ENCODE assay signal across 1 cellular context in the genomic region with DNA sequence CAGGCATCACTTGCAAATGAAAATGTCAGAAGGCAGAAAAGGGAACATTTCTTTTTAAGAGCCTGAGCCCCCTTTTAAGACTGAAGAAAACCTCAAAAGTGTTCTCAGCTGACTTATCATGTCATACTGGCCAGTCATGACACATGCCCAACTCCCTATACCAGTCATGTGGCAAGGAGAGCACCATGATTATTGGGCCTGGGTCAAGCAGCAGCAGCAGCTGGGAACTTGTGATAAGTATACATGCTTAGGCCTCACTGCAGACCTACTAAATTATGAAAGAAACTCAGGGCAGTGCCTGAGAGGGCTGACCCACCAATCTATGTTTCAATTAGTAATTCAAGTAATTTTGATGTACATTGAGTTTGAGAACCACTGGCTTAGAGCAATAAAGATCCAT.
TF ChIP-seq lines count a peak whose summit lies in the region.

No MANE protein-coding gene starts in this region.

TF ChIP-seq in K562, 482 proteins besides CTCF, POLR2A, EP300 and RAD21 (continues in another document):
- TF ChIP-seq SMAD4 (CRISPR knock-in tag; conservative IDR thresholded peaks at IDR 0.05) (0 out of 2 replicates have a peak, but pooled peaks have one; percentile 52), MYNN (IDR thresholded peaks at IDR 0.05) (peak; percentile 76; the same call in 1 of the 2 replicates), MYNN (CRISPR knock-in tag; IDR thresholded peaks at IDR 0.05) (no peak), SMAD3 (CRISPR knock-in tag; conservative IDR thresholded peaks at IDR 0.05) (0 out of 2 replicates have a peak, but pooled peaks have one; percentile 49), ZNF507 (tag; conservative IDR thresholded peaks at IDR 0.05) (no peak), DACH1 (IDR thresholded peaks at IDR 0.05; ENCODE audit: partially characterized antibody) (peak; percentile 27), ZNF584 (CRISPR knock-in tag; IDR thresholded peaks at IDR 0.05; ENCODE audit: low read depth) (0 out of 2 replicates have a peak, but pooled peaks have one; percentile 33), NFIC (IDR thresholded peaks at IDR 0.05) (peak; percentile 51; the same call in 1 of the 2 replicates), ZNF644 (tag; IDR thresholded peaks at IDR 0.05; ENCODE audit: low read depth) (0 out of 2 replicates have a peak, but pooled peaks have one; percentile 11), EHMT2 (IDR thresholded peaks at IDR 0.05) (peak; percentile 58; the same call in 1 of the 2 replicates), ZNF589 (CRISPR knock-in tag; IDR thresholded peaks at IDR 0.05; ENCODE audit: low read depth) (peak; percentile 61; the same call in 1 of the 2 replicates), DPF2 (IDR thresholded peaks at IDR 0.05) (peak; percentile 74), BCOR (IDR thresholded peaks at IDR 0.05) (no peak), SP1 (CRISPR knock-in tag; IDR thresholded peaks at IDR 0.05) (peak; percentile 19; the same call in 1 of the 2 replicates), L3MBTL2 (IDR thresholded peaks at IDR 0.05) (peak; percentile 37; the same call in 1 of the 2 replicates), HDAC1 (IDR thresholded peaks at IDR 0.05) (peak in 1 of 2 experiments; percentile 58; a peak in 2 of 4 replicates), SMARCC2 (IDR thresholded peaks at IDR 0.05; ENCODE audit: low read depth) (peak; percentile 40; the same call in 1 of the 2 replicates), TOE1 (IDR thresholded peaks at IDR 0.05; ENCODE audit: borderline replicate concordance) (0 out of 2 replicates have a peak, but pooled peaks have one; percentile 18), TOE1 (CRISPR knock-in tag; IDR thresholded peaks at IDR 0.05; ENCODE audit: borderline replicate concordance, low read depth) (no peak), POU5F1 (IDR thresholded peaks at IDR 0.05; ENCODE audit: borderline replicate concordance, low read depth, low read length, partially characterized antibody) (no peak), NEUROD1 (IDR thresholded peaks at IDR 0.05; ENCODE audit: borderline replicate concordance, low read depth, low read length, partially characterized antibody) (peak; percentile 35), CREB1 (IDR thresholded peaks at IDR 0.05) (peak; percentile 67), CREB1 (CRISPR knock-in tag; IDR thresholded peaks at IDR 0.05) (no peak), TCF3 (CRISPR knock-in tag; IDR thresholded peaks at IDR 0.05) (peak; percentile 89), NFE2 (IDR thresholded peaks at IDR 0.05; ENCODE audit: low read depth) (peak; percentile 31; the same call in 1 of the 2 replicates), ZFX (CRISPR knock-in tag; IDR thresholded peaks at IDR 0.05) (peak; percentile 58), NR2C1 (IDR thresholded peaks at IDR 0.05) (no peak), NR2C1 (tag; IDR thresholded peaks at IDR 0.05) (0 out of 2 replicates have a peak, but pooled peaks have one; percentile 14), STAT5A (IDR thresholded peaks at IDR 0.05; ENCODE audit: borderline replicate concordance, low read length) (peak; percentile 64), HDAC2 (IDR thresholded peaks at IDR 0.05) (0 out of 2 replicates have a peak, but pooled peaks have one; percentile 14), ARNT (IDR thresholded peaks at IDR 0.05) (peak; percentile 12 to 47; a peak in 1 of 4 replicates), TRIM24 (IDR thresholded peaks at IDR 0.05) (peak; percentile 37 to 43; a peak in 2 of 4 replicates), RBM15 (IDR thresholded peaks at IDR 0.05; ENCODE audit: insufficient read depth, low read length) (no peak), MTA2 (IDR thresholded peaks at IDR 0.05; ENCODE audit: low read depth) (0 out of 2 replicates have a peak, but pooled peaks have one; percentile 21), JUND (IDR thresholded peaks at IDR 0.05; ENCODE audit: borderline replicate concordance, low read depth, low read length) (peak; percentile 53; the same call in 1 of the 2 replicates), JUND (tag; IDR thresholded peaks at IDR 0.05; ENCODE audit: borderline replicate concordance, low read depth, low read length) (no peak), ATF1 (CRISPR knock-in tag; IDR thresholded peaks at IDR 0.05) (no peak), ATF1 (tag; IDR thresholded peaks at IDR 0.05) (peak; percentile 52; the same call in 1 of the 2 replicates), MTA3 (IDR thresholded peaks at IDR 0.05; ENCODE audit: borderline replicate concordance) (peak; percentile 65; the same call in 1 of the 2 replicates), TAL1 (IDR thresholded peaks at IDR 0.05) (peak; percentile 80), RAD51 (IDR thresholded peaks at IDR 0.05; ENCODE audit: borderline replicate concordance, low read depth) (peak; percentile 48; the same call in 1 of the 2 replicates), SMARCE1 (IDR thresholded peaks at IDR 0.05) (peak; percentile 53; the same call in 1 of the 2 replicates), ZKSCAN1 (IDR thresholded peaks at IDR 0.05; ENCODE audit: low read depth, low read length) (peak; percentile 47; the same call in 1 of the 2 replicates), NCOR1 (IDR thresholded peaks at IDR 0.05) (peak; percentile 78), TEAD4 (IDR thresholded peaks at IDR 0.05; ENCODE audit: low read length) (peak; percentile 78), TEAD4 (CRISPR knock-in tag; IDR thresholded peaks at IDR 0.05; ENCODE audit: borderline replicate concordance) (no peak), FOXM1 (IDR thresholded peaks at IDR 0.05; ENCODE audit: low read depth) (peak; percentile 17; the same call in 1 of the 2 replicates), FOXM1 (CRISPR knock-in tag; IDR thresholded peaks at IDR 0.05; ENCODE audit: low read depth) (no peak), HNRNPUL1 (IDR thresholded peaks at IDR 0.05; ENCODE audit: low read length) (no peak)
- TF ChIP-seq, protein P1, sequence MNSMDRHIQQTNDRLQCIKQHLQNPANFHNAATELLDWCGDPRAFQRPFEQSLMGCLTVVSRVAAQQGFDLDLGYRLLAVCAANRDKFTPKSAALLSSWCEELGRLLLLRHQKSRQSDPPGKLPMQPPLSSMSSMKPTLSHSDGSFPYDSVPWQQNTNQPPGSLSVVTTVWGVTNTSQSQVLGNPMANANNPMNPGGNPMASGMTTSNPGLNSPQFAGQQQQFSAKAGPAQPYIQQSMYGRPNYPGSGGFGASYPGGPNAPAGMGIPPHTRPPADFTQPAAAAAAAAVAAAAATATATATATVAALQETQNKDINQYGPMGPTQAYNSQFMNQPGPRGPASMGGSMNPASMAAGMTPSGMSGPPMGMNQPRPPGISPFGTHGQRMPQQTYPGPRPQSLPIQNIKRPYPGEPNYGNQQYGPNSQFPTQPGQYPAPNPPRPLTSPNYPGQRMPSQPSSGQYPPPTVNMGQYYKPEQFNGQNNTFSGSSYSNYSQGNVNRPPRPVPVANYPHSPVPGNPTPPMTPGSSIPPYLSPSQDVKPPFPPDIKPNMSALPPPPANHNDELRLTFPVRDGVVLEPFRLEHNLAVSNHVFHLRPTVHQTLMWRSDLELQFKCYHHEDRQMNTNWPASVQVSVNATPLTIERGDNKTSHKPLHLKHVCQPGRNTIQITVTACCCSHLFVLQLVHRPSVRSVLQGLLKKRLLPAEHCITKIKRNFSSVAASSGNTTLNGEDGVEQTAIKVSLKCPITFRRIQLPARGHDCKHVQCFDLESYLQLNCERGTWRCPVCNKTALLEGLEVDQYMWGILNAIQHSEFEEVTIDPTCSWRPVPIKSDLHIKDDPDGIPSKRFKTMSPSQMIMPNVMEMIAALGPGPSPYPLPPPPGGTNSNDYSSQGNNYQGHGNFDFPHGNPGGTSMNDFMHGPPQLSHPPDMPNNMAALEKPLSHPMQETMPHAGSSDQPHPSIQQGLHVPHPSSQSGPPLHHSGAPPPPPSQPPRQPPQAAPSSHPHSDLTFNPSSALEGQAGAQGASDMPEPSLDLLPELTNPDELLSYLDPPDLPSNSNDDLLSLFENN (IDR thresholded peaks at IDR 0.05; ENCODE audit: low read depth in 2 of 2, low read length in 2 of 2) = 0 out of 4 replicates have a peak, but pooled peaks of 1 of the 2 experiments have one; percentile 53
- TF ChIP-seq, protein P2, sequence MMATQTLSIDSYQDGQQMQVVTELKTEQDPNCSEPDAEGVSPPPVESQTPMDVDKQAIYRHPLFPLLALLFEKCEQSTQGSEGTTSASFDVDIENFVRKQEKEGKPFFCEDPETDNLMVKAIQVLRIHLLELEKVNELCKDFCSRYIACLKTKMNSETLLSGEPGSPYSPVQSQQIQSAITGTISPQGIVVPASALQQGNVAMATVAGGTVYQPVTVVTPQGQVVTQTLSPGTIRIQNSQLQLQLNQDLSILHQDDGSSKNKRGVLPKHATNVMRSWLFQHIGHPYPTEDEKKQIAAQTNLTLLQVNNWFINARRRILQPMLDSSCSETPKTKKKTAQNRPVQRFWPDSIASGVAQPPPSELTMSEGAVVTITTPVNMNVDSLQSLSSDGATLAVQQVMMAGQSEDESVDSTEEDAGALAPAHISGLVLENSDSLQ (IDR thresholded peaks at IDR 0.05) = 0 out of 2 replicates have a peak, but pooled peaks have one; percentile 16
- TF ChIP-seq, protein P3, sequence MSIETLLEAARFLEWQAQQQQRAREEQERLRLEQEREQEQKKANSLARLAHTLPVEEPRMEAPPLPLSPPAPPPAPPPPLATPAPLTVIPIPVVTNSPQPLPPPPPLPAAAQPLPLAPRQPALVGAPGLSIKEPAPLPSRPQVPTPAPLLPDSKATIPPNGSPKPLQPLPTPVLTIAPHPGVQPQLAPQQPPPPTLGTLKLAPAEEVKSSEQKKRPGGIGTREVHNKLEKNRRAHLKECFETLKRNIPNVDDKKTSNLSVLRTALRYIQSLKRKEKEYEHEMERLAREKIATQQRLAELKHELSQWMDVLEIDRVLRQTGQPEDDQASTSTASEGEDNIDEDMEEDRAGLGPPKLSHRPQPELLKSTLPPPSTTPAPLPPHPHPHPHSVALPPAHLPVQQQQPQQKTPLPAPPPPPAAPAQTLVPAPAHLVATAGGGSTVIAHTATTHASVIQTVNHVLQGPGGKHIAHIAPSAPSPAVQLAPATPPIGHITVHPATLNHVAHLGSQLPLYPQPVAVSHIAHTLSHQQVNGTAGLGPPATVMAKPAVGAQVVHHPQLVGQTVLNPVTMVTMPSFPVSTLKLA (conservative IDR thresholded peaks at IDR 0.05) = peak; percentile 50 to 62; a peak in 3 of 4 replicates
- TF ChIP-seq, protein P4, sequence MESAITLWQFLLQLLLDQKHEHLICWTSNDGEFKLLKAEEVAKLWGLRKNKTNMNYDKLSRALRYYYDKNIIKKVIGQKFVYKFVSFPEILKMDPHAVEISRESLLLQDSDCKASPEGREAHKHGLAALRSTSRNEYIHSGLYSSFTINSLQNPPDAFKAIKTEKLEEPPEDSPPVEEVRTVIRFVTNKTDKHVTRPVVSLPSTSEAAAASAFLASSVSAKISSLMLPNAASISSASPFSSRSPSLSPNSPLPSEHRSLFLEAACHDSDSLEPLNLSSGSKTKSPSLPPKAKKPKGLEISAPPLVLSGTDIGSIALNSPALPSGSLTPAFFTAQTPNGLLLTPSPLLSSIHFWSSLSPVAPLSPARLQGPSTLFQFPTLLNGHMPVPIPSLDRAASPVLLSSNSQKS (CRISPR knock-in tag; IDR thresholded peaks at IDR 0.05) = no peak
- TF ChIP-seq, protein P5, sequence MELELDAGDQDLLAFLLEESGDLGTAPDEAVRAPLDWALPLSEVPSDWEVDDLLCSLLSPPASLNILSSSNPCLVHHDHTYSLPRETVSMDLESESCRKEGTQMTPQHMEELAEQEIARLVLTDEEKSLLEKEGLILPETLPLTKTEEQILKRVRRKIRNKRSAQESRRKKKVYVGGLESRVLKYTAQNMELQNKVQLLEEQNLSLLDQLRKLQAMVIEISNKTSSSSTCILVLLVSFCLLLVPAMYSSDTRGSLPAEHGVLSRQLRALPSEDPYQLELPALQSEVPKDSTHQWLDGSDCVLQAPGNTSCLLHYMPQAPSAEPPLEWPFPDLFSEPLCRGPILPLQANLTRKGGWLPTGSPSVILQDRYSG (tag; conservative IDR thresholded peaks at IDR 0.05; ENCODE audit: low read depth) = peak; percentile 66
- TF ChIP-seq, protein P6, sequence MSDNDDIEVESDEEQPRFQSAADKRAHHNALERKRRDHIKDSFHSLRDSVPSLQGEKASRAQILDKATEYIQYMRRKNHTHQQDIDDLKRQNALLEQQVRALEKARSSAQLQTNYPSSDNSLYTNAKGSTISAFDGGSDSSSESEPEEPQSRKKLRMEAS (CRISPR knock-in tag; IDR thresholded peaks at IDR 0.05) = peak; percentile 21; the same call in 1 of the 2 replicates
- TF ChIP-seq, protein P7, sequence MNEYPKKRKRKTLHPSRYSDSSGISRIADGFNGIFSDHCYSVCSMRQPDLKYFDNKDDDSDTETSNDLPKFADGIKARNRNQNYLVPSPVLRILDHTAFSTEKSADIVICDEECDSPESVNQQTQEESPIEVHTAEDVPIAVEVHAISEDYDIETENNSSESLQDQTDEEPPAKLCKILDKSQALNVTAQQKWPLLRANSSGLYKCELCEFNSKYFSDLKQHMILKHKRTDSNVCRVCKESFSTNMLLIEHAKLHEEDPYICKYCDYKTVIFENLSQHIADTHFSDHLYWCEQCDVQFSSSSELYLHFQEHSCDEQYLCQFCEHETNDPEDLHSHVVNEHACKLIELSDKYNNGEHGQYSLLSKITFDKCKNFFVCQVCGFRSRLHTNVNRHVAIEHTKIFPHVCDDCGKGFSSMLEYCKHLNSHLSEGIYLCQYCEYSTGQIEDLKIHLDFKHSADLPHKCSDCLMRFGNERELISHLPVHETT (CRISPR knock-in tag; conservative IDR thresholded peaks at IDR 0.05 in 1 of 2, IDR thresholded peaks at IDR 0.05 in 1 of 2) = 0 out of 4 replicates have a peak, but pooled peaks of 1 of the 2 experiments have one; percentile 23
- TF ChIP-seq, protein P8, sequence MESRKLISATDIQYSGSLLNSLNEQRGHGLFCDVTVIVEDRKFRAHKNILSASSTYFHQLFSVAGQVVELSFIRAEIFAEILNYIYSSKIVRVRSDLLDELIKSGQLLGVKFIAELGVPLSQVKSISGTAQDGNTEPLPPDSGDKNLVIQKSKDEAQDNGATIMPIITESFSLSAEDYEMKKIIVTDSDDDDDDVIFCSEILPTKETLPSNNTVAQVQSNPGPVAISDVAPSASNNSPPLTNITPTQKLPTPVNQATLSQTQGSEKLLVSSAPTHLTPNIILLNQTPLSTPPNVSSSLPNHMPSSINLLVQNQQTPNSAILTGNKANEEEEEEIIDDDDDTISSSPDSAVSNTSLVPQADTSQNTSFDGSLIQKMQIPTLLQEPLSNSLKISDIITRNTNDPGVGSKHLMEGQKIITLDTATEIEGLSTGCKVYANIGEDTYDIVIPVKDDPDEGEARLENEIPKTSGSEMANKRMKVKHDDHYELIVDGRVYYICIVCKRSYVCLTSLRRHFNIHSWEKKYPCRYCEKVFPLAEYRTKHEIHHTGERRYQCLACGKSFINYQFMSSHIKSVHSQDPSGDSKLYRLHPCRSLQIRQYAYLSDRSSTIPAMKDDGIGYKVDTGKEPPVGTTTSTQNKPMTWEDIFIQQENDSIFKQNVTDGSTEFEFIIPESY (CRISPR knock-in tag; IDR thresholded peaks at IDR 0.05) = no peak
- TF ChIP-seq, protein P9, sequence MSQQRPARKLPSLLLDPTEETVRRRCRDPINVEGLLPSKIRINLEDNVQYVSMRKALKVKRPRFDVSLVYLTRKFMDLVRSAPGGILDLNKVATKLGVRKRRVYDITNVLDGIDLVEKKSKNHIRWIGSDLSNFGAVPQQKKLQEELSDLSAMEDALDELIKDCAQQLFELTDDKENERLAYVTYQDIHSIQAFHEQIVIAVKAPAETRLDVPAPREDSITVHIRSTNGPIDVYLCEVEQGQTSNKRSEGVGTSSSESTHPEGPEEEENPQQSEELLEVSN (IDR thresholded peaks at IDR 0.05; ENCODE audit: borderline replicate concordance in 1 of 2, extremely low read depth in 1 of 2, insufficient read depth in 1 of 2, insufficient read length in 1 of 2, low read depth in 1 of 2, low read length in 1 of 2, poor library complexity in 1 of 2, severe bottlenecking in 1 of 2) = peak in 1 of 2 experiments; percentile 38
